Comparison of ENCODE assay signal across 23 cellular contexts in the genomic region with DNA sequence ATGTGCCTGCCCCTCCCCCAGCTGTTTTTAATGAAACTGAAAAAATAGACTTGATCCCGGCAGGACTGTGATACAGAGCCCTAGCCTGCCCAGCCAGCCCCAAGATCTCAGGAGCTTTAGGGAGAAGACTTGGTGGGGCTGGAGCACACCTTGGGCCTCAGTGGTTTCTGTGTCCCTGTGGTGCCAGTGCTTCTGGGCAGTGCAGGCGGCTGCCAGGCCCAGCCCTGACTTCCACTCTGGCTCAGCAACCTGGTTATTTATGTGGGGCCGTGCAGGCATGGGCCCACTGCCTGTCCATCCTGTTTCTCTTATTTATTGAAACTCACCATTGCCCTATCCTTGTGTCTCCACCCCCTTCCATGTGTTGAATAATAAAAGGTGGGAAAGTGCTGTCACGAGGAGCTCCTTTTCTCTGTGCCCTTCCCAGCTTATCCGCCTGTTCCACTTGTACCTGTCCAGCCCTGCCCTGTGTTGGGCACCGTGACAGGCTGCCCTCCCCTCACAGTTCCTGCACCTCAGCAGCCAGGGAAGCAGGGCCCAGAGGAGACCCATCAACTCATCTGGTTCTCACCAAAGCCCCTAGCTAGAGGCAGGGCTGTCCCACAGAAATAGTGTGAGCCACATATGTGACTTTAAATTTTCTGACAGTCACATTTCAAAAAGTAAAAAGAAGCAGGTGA. TPM values are rescaled to one million over a fixed set of nuclear protein-coding genes. Genes with fewer than 3 reads are reported as not detected.
A peak's percentile ranks its signal among the peaks of the same experiment; 100 is the strongest.
DNase-seq lines count a peak whose midpoint lies in the region; ATAC-seq, FAIRE-seq and TF ChIP-seq lines count a peak whose summit lies in the region.
"Had no signal": no experiment of that assay in that cellular context is flagged by ENCODE, and none has a peak within 500 bp of the region (broad histone marks: within the 10 kb centered on the region; RNA-seq: fewer than 3 reads in every experiment).

No MANE protein-coding gene starts in this region.

- H3K9me3 Mint-ChIP-seq in astrocyte (ENCODE audit: unreplicated experiment) (no peaks in the 10 kb centered on the region), mesothelial cell of epicardium (no peaks in the 10 kb centered on the region)
- H3K9me3 Mint-ChIP-seq: nephron had no signal

- peaks cover 41% of the 10 kb centered on the region for H4K20me1 ChIP-seq in BLaER1
- peaks cover 16% of the 10 kb centered on the region for H4K20me1 ChIP-seq in astrocyte (ENCODE audit: insufficient read depth, low read length)

- H3K36me3 Mint-ChIP-seq in astrocyte (ENCODE audit: low read depth, unreplicated experiment) (peaks cover under 1% of the 10 kb centered on the region), mesothelial cell of epicardium (no peaks in the 10 kb centered on the region)

- H3K27me3 Mint-ChIP-seq in astrocyte (ENCODE audit: low read depth, unreplicated experiment) (no peaks in the 10 kb centered on the region), mesothelial cell of epicardium (ENCODE audit: low read depth) (no peaks in the 10 kb centered on the region)

- TF ChIP-seq CTCF in astrocyte (IDR thresholded peaks at IDR 0.05; ENCODE audit: insufficient read depth, low read depth, low read length), result no peak
- no peak for TF ChIP-seq CTCF in mesothelial cell of epicardium (IDR thresholded peaks at IDR 0.05; ENCODE audit: unreplicated experiment)

- DNase-seq in 8988T (peak; percentile 28), astrocyte (ENCODE audit: low read depth) (no peak), mesothelial cell of epicardium (ENCODE audit: low spot score in 2 of 2, unreplicated experiment in 2 of 2) (no peak), foreskin melanocyte (no peak)
- DNase-seq: activated CD4-positive, alpha-beta T cell treated with anti-CD3 and anti-CD28 coated beads for 1 hour; AML-193; brain microvascular endothelial cell; colonic mucosa; DMS79; KG1; NCI-H146; NCI-H2171 treated with DMSO at 0.1 percent for 48 hours; NCI-H526 treated with DMSO at 0.1 percent for 48 hours; psoas muscle; stimulated activated CD4-positive, alpha-beta T cell treated with anti-CD3 and anti-CD28 coated beads, Interleukin-2, amount 100 ng/mL, for 24 hours; stimulated activated naive CD4-positive, alpha-beta T cell; tibial artery had no signal

- no peak overlapping the region for H3K4me3 Mint-ChIP-seq in astrocyte (ENCODE audit: unreplicated experiment)
- no peak overlapping the region for H3K4me3 Mint-ChIP-seq in mesothelial cell of epicardium
- H3K4me3 Mint-ChIP-seq: nephron had no signal

- no peak for FAIRE-seq in astrocyte (lab: Jason Lieb, UNC)
- FAIRE-seq: GM19239 had no signal

- H3K79me2 ChIP-seq in astrocyte (ENCODE audit: insufficient read depth, low read length), result no peaks in the 10 kb centered on the region

- H3K4me3 ChIP-seq in BLaER1, result no peak overlapping the region
- H3K4me3 ChIP-seq in astrocyte (ENCODE audit: insufficient read depth, low read depth, low read length), result no peak overlapping the region
- H3K4me3 ChIP-seq: colonic mucosa, psoas muscle, skin epidermis, tibial artery had no signal

- no peaks in the 10 kb centered on the region for H3K9me3 ChIP-seq in BLaER1
- no peaks in the 10 kb centered on the region for H3K9me3 ChIP-seq in astrocyte (ENCODE audit: insufficient read depth, low read depth, low read length)
- H3K9me3 ChIP-seq: colonic mucosa, psoas muscle, tibial artery had no signal

- peaks cover 16% of the 10 kb centered on the region for H3K4me1 Mint-ChIP-seq in astrocyte (ENCODE audit: low read depth, unreplicated experiment)
- no peaks in the 10 kb centered on the region for H3K4me1 Mint-ChIP-seq in mesothelial cell of epicardium

- peaks cover 87% of the 10 kb centered on the region for H3K36me3 ChIP-seq in BLaER1
- no peaks in the 10 kb centered on the region for H3K36me3 ChIP-seq in astrocyte (ENCODE audit: insufficient read depth, low read length)
- H3K36me3 ChIP-seq: colonic mucosa, tibial artery had no signal

- H2AFZ ChIP-seq in astrocyte (ENCODE audit: low read depth, low read length), result no peak overlapping the region

- H3K9ac ChIP-seq in BLaER1, result no peak overlapping the region
- H3K9ac ChIP-seq in astrocyte (ENCODE audit: low read length), result no peak overlapping the region

- 0 out of 2 replicates have a peak overlapping the region, but pooled peaks have one; percentile 9 for H3K27ac ChIP-seq in BLaER1
- no peak overlapping the region for H3K27ac ChIP-seq in astrocyte (ENCODE audit: low read depth, low read length)
- H3K27ac ChIP-seq: brain microvascular endothelial cell, colonic mucosa, psoas muscle, tibial artery had no signal

- H3K4me2 ChIP-seq in BLaER1 (no peak overlapping the region), astrocyte (ENCODE audit: low read length) (no peak overlapping the region)

- H3K27ac Mint-ChIP-seq in astrocyte (ENCODE audit: unreplicated experiment), result peak overlapping the region; percentile 47
- H3K27ac Mint-ChIP-seq in mesothelial cell of epicardium, result peak overlapping the region; percentile 17
- H3K27ac Mint-ChIP-seq: nephron had no signal

- ATAC-seq in HG03159 (IDR thresholded peaks at IDR 0.05; ENCODE audit: unreplicated experiment) (no peak), HG03196 (IDR thresholded peaks at IDR 0.05; ENCODE audit: unreplicated experiment) (no peak)

- H3K27me3 ChIP-seq in BLaER1 (no peaks in the 10 kb centered on the region), astrocyte (ENCODE audit: insufficient read depth, low read length) (no peaks in the 10 kb centered on the region)
- H3K27me3 ChIP-seq: brain microvascular endothelial cell, colonic mucosa, tibial artery had no signal

- H3K4me1 ChIP-seq in BLaER1 (peaks cover 45% of the 10 kb centered on the region), astrocyte (ENCODE audit: insufficient read depth, low read length) (peaks cover 20% of the 10 kb centered on the region)
- H3K4me1 ChIP-seq: colonic mucosa had no signal

RNA-seq across cellular contexts. Expression of gene RELT, which starts 20.2 kb away (rescaled TPM):
- total RNA-seq in astrocyte (3.6 and 5.2 TPM in 2 replicates), mesothelial cell of epicardium (5.1 to 5.4 TPM (median 5.3 TPM) in 3 replicates)
